Comparison of ENCODE assay signal across 16 cellular contexts in genomic region chr2:165369131-165369935, GRCh38.
A peak's percentile ranks its signal among the peaks of the same experiment; 100 is the strongest.
DNase-seq lines count a peak whose midpoint lies in the region; ATAC-seq and TF ChIP-seq lines count a peak whose summit lies in the region.
"Had no signal": no experiment of that assay in that cellular context is flagged by ENCODE, and none has a peak within 500 bp of the region (broad histone marks: within the 10 kb centered on the region; RNA-seq: fewer than 3 reads in every experiment).

No MANE protein-coding gene starts in this region.

- H3K27me3 ChIP-seq in GM23338 (ENCODE audit: insufficient read depth) = no peaks in the 10 kb centered on the region
- H3K27me3 ChIP-seq: uterus had no signal

- no peaks in the 10 kb centered on the region for H3K36me3 Mint-ChIP-seq in GM23338 (ENCODE audit: low read depth)
- H3K36me3 Mint-ChIP-seq in mesothelial cell of epicardium = no peaks in the 10 kb centered on the region
- H3K36me3 Mint-ChIP-seq: naive thymus-derived CD4-positive, alpha-beta T cell had no signal

- peak overlapping the region; percentile 30 for H3K4me2 ChIP-seq in GM23338

- H3K36me3 ChIP-seq in GM23338 (ENCODE audit: insufficient read depth) = no peaks in the 10 kb centered on the region
- H3K36me3 ChIP-seq: uterus had no signal

- no peak for TF ChIP-seq CTCF in GM23338 (conservative IDR thresholded peaks at IDR 0.05; ENCODE audit: low read depth in 2 of 2)
- no peak for TF ChIP-seq CTCF in mesothelial cell of epicardium (IDR thresholded peaks at IDR 0.05; ENCODE audit: unreplicated experiment)

- H3K4me1 ChIP-seq in GM23338 (ENCODE audit: insufficient read depth) = peaks cover 27% of the 10 kb centered on the region
- H3K4me1 ChIP-seq: uterus had no signal

- H3K9me3 Mint-ChIP-seq in GM23338 = no peaks in the 10 kb centered on the region
- H3K9me3 Mint-ChIP-seq in mesothelial cell of epicardium = no peaks in the 10 kb centered on the region
- H3K9me3 Mint-ChIP-seq: activated CD8-positive, alpha-beta T cell treated with anti-CD3 and anti-CD28 coated beads for 36 hours; naive thymus-derived CD4-positive, alpha-beta T cell had no signal

- H3K4me3 Mint-ChIP-seq in GM23338 = peak overlapping the region; percentile 45; the same call in 2 of the 3 replicates
- no peak overlapping the region for H3K4me3 Mint-ChIP-seq in mesothelial cell of epicardium
- H3K4me3 Mint-ChIP-seq: activated CD8-positive, alpha-beta T cell treated with anti-CD3 and anti-CD28 coated beads for 36 hours; naive thymus-derived CD4-positive, alpha-beta T cell had no signal

- peak; percentile 72 for DNase-seq in GM23338 (ENCODE audit: low spot score)
- peak; percentile 9 for DNase-seq in SK-N-DZ (ENCODE audit: low spot score)
- peak; percentile 66 for DNase-seq in epithelial cell of prostate (ENCODE audit: low read depth, low spot score)
- peak in 1 of 2 experiments; percentile 38 for DNase-seq in mesothelial cell of epicardium (ENCODE audit: low spot score in 2 of 2, unreplicated experiment in 2 of 2)
- no peak for DNase-seq in GDM1 (lab: John Stamatoyannopoulos, UW)
- no peak for DNase-seq in activated T-cell treated with anti-CD3 and anti-CD28 coated beads, Interleukin-2, amount 50 U/mL, for 48 hours
- DNase-seq: activated CD8-positive, alpha-beta T cell treated with anti-CD3 and anti-CD28 coated beads for 36 hours; amygdala; left ventricle myocardium superior; naive thymus-derived CD4-positive, alpha-beta T cell; NCI-H1092; NCI-H226; stimulated activated naive CD8-positive, alpha-beta T cell treated with anti-CD3 and anti-CD28 coated beads, Interleukin-15, Interleukin-2, amounts not matched to agents 100 U/mL and 50 U/mL, for 24 hours; uterus had no signal

- H3K27ac Mint-ChIP-seq in GM23338 (peak overlapping the region; percentile 96), mesothelial cell of epicardium (peak overlapping the region; percentile 60)
- H3K27ac Mint-ChIP-seq: activated CD8-positive, alpha-beta T cell treated with anti-CD3 and anti-CD28 coated beads for 36 hours; naive thymus-derived CD4-positive, alpha-beta T cell had no signal

- no peaks in the 10 kb centered on the region for H4K20me1 ChIP-seq in GM23338 (replicated peaks; ENCODE audit: insufficient read depth)

- no peak overlapping the region for H3K4me3 ChIP-seq in GM23338
- H3K4me3 ChIP-seq: uterus had no signal

- peaks cover 39% of the 10 kb centered on the region for H3K4me1 Mint-ChIP-seq in GM23338
- H3K4me1 Mint-ChIP-seq in mesothelial cell of epicardium = peaks cover 20% of the 10 kb centered on the region
- H3K4me1 Mint-ChIP-seq: naive thymus-derived CD4-positive, alpha-beta T cell had no signal

- 0 out of 2 replicates have a peak overlapping the region, but pooled peaks have one; percentile 0 for H2AFZ ChIP-seq in GM23338

- no peaks in the 10 kb centered on the region for H3K79me2 ChIP-seq in GM23338 (replicated peaks; ENCODE audit: insufficient read depth)

- ATAC-seq in GM23338 = peak; percentile 92
- no peak for ATAC-seq in HG03135 (IDR thresholded peaks at IDR 0.05; ENCODE audit: unreplicated experiment)
- no peak for ATAC-seq in HG03342 (IDR thresholded peaks at IDR 0.05; ENCODE audit: unreplicated experiment)
- ATAC-seq: activated CD8-positive, alpha-beta T cell treated with anti-CD3 and anti-CD28 coated beads for 36 hours; left ventricle myocardium superior; naive thymus-derived CD4-positive, alpha-beta T cell; stimulated activated naive CD8-positive, alpha-beta T cell treated with anti-CD3 and anti-CD28 coated beads, Interleukin-15, Interleukin-2, amounts not matched to agents 100 U/mL and 50 U/mL, for 24 hours had no signal

- H3F3A ChIP-seq in GM23338 (replicated peaks; ENCODE audit: low read depth) = no peaks in the 10 kb centered on the region

- no peaks in the 10 kb centered on the region for H3K9me2 ChIP-seq in GM23338 (ENCODE audit: insufficient read depth)

- peaks cover 1% of the 10 kb centered on the region for H3K27me3 Mint-ChIP-seq in GM23338 (ENCODE audit: insufficient read depth, low read depth, poor library complexity)
- H3K27me3 Mint-ChIP-seq in mesothelial cell of epicardium (ENCODE audit: low read depth) = peaks cover 10% of the 10 kb centered on the region
- H3K27me3 Mint-ChIP-seq: activated CD8-positive, alpha-beta T cell treated with anti-CD3 and anti-CD28 coated beads for 36 hours; naive thymus-derived CD4-positive, alpha-beta T cell had no signal

- H3K27ac ChIP-seq in GM23338 (ENCODE audit: low read depth) (no peak overlapping the region; the same call in 1 of the 2 replicates), epithelial cell of prostate (peak overlapping the region; percentile 57)
- H3K27ac ChIP-seq: uterus had no signal

TF ChIP-seq in GM23338, 12 proteins besides CTCF, POLR2A, EP300 and RAD21:
- TF ChIP-seq EZH2 (IDR thresholded peaks at IDR 0.05; ENCODE audit: low read depth, unreplicated experiment) (no peak), ZNF462 (CRISPR knock-in tag; IDR thresholded peaks at IDR 0.05) (peak; percentile 35; the same call in 1 of the 2 replicates)

Comparison
In these comparisons a context has a peak if more than half of its experiments do, and no peak if none do; other contexts are left out.
1. DNase-seq: peak in GM23338 (single experiment), SK-N-DZ (single experiment) and epithelial cell of prostate (single experiment); none in GDM1 (single experiment) and activated T-cell treated with anti-CD3 and anti-CD28 coated beads, Interleukin-2, amount 50 U/mL, for 48 hours (0 of 2).